Comparison of ENCODE assay signal across 1 cellular context in genomic region chr14:91554535-91555332, GRCh38.
TF ChIP-seq lines count a peak whose summit lies in the region.

No MANE protein-coding gene starts in this region.

TF ChIP-seq in HepG2, 621 proteins besides CTCF, POLR2A, EP300 and RAD21 (continued from another document and continues in another):
- TF ChIP-seq UBTF (CRISPR knock-in tag; IDR thresholded peaks at IDR 0.05) (peak; percentile 46; the same call in 1 of the 2 replicates), MBNL3 (CRISPR knock-in tag; conservative IDR thresholded peaks at IDR 0.05) (no peak), KLF15 (CRISPR knock-in tag; IDR thresholded peaks at IDR 0.05; ENCODE audit: borderline replicate concordance) (no peak), ZNF317 (CRISPR knock-in tag; IDR thresholded peaks at IDR 0.05) (no peak), TRIM24 (CRISPR knock-in tag; IDR thresholded peaks at IDR 0.05) (no peak), MAFK (conservative IDR thresholded peaks at IDR 0.05 in 1 of 2, IDR thresholded peaks at IDR 0.05 in 1 of 2; ENCODE audit: low read length in 2 of 2) (no peak), YY1 (IDR thresholded peaks at IDR 0.05; ENCODE audit: insufficient read depth, insufficient replicate concordance, low read depth, low read length) (peak; percentile 23), ZKSCAN5 (CRISPR knock-in tag; IDR thresholded peaks at IDR 0.05) (no peak), HDAC2 (CRISPR knock-in tag; IDR thresholded peaks at IDR 0.05) (peak; percentile 54), ZNF781 (CRISPR knock-in tag; IDR thresholded peaks at IDR 0.05; ENCODE audit: borderline replicate concordance, not compliant biosample characterization) (peak; percentile 41), ZBTB3 (CRISPR knock-in tag; IDR thresholded peaks at IDR 0.05; ENCODE audit: borderline replicate concordance, low read depth) (no peak), HINFP (CRISPR knock-in tag; IDR thresholded peaks at IDR 0.05; ENCODE audit: low read depth) (no peak), NFIC (IDR thresholded peaks at IDR 0.05; ENCODE audit: low read length) (no peak), NR2F1 (CRISPR knock-in tag; IDR thresholded peaks at IDR 0.05) (no peak), ZKSCAN1 (IDR thresholded peaks at IDR 0.05; ENCODE audit: low read length) (no peak), ZNF576 (CRISPR knock-in tag; IDR thresholded peaks at IDR 0.05) (no peak), HOXA9 (CRISPR knock-in tag; IDR thresholded peaks at IDR 0.05; ENCODE audit: borderline replicate concordance) (no peak), TFAP4 (IDR thresholded peaks at IDR 0.05; ENCODE audit: borderline replicate concordance, low read depth) (0 out of 2 replicates have a peak, but pooled peaks have one; percentile 16), THAP9 (CRISPR knock-in tag; IDR thresholded peaks at IDR 0.05; ENCODE audit: borderline replicate concordance) (peak; percentile 51; the same call in 1 of the 2 replicates), DDIT3 (CRISPR knock-in tag; IDR thresholded peaks at IDR 0.05) (no peak), NR2F2 (IDR thresholded peaks at IDR 0.05; ENCODE audit: borderline replicate concordance, low read depth) (no peak), BRD4 (CRISPR knock-in tag; IDR thresholded peaks at IDR 0.05) (no peak), ZNF451 (CRISPR knock-in tag; IDR thresholded peaks at IDR 0.05) (no peak), THAP7 (CRISPR knock-in tag; IDR thresholded peaks at IDR 0.05) (0 out of 2 replicates have a peak, but pooled peaks have one; percentile 29), GPBP1L1 (CRISPR knock-in tag; IDR thresholded peaks at IDR 0.05) (no peak), PHF20 (CRISPR knock-in tag; IDR thresholded peaks at IDR 0.05) (no peak), PHF5A (CRISPR knock-in tag; IDR thresholded peaks at IDR 0.05; ENCODE audit: low read depth, unreplicated experiment) (no peak), MAFG (CRISPR knock-in tag; IDR thresholded peaks at IDR 0.05) (no peak), KDM1A (CRISPR knock-in tag; IDR thresholded peaks at IDR 0.05) (no peak), HCFC1 (IDR thresholded peaks at IDR 0.05; ENCODE audit: low read depth, low read length) (no peak), E2F1 (CRISPR knock-in tag; IDR thresholded peaks at IDR 0.05) (no peak), ISX (CRISPR knock-in tag; conservative IDR thresholded peaks at IDR 0.05) (no peak), ZNF263 (CRISPR knock-in tag; IDR thresholded peaks at IDR 0.05) (no peak), ZNF800 (CRISPR knock-in tag; IDR thresholded peaks at IDR 0.05) (0 out of 2 replicates have a peak, but pooled peaks have one; percentile 28), MAFF (IDR thresholded peaks at IDR 0.05; ENCODE audit: low read depth, low read length) (no peak), ZNF737 (CRISPR knock-in tag; IDR thresholded peaks at IDR 0.05; ENCODE audit: borderline replicate concordance) (no peak), ZNF75D (CRISPR knock-in tag; IDR thresholded peaks at IDR 0.05; ENCODE audit: borderline replicate concordance) (no peak), MTF2 (CRISPR knock-in tag; IDR thresholded peaks at IDR 0.05; ENCODE audit: borderline replicate concordance) (no peak), MED1 (CRISPR knock-in tag; IDR thresholded peaks at IDR 0.05) (peak; percentile 27; the same call in 1 of the 2 replicates), ZNF547 (CRISPR knock-in tag; IDR thresholded peaks at IDR 0.05) (no peak; the same call in 1 of the 2 replicates), ZNF280D (CRISPR knock-in tag; IDR thresholded peaks at IDR 0.05) (peak; percentile 60; the same call in 1 of the 2 replicates), ZBTB42 (CRISPR knock-in tag; IDR thresholded peaks at IDR 0.05) (no peak), CCAR2 (optimal IDR thresholded peaks at IDR 0.05; ENCODE audit: low read depth, low read length) (no peak), ZNF446 (CRISPR knock-in tag; IDR thresholded peaks at IDR 0.05) (no peak), TP53 (CRISPR knock-in tag; conservative IDR thresholded peaks at IDR 0.05) (no peak), LBX2 (CRISPR knock-in tag; IDR thresholded peaks at IDR 0.05; ENCODE audit: borderline replicate concordance) (no peak), ZNF570 (CRISPR knock-in tag; IDR thresholded peaks at IDR 0.05; ENCODE audit: borderline replicate concordance) (no peak), NAIF1 (CRISPR knock-in tag; IDR thresholded peaks at IDR 0.05; ENCODE audit: borderline replicate concordance) (no peak), NFATC3 (CRISPR knock-in tag; IDR thresholded peaks at IDR 0.05) (no peak), ZFAT (CRISPR knock-in tag; conservative IDR thresholded peaks at IDR 0.05) (no peak), ZNF605 (CRISPR knock-in tag; IDR thresholded peaks at IDR 0.05) (no peak), SIX1 (CRISPR knock-in tag; IDR thresholded peaks at IDR 0.05; ENCODE audit: borderline replicate concordance) (no peak)
